2 cellular contexts compared by ENCODE assay signal in genomic region chrY:15239733-15240132, GRCh38.
TF ChIP-seq lines count a peak whose summit lies in the region.

No MANE protein-coding gene starts in this region.

TF ChIP-seq in HepG2, 621 proteins besides CTCF, POLR2A, EP300 and RAD21:
- no peak for TF ChIP-seq ZBTB40 (IDR thresholded peaks at IDR 0.05)
- no peak for TF ChIP-seq ZBTB40 (CRISPR knock-in tag; IDR thresholded peaks at IDR 0.05)
- peak; percentile 80 for TF ChIP-seq MAFF (IDR thresholded peaks at IDR 0.05; ENCODE audit: low read depth, low read length)
- peak in 1 of 2 experiments; percentile 81; a peak in 3 of 4 replicates for TF ChIP-seq MAFK (conservative IDR thresholded peaks at IDR 0.05 in 1 of 2, IDR thresholded peaks at IDR 0.05 in 1 of 2; ENCODE audit: low read length in 2 of 2)

TF ChIP-seq in H1, 55 proteins besides CTCF, POLR2A, EP300 and RAD21:
- no peak for TF ChIP-seq RBBP5 (IDR thresholded peaks at IDR 0.05; ENCODE audit: borderline replicate concordance, low read depth, low read length)
- TF ChIP-seq MAFK (IDR thresholded peaks at IDR 0.05; ENCODE audit: low read depth, low read length) = peak; percentile 73
